19 cellular contexts compared by ENCODE assay signal in genomic region chr6:87920245-87920644, GRCh38.
A peak's percentile ranks its signal among the peaks of the same experiment; 100 is the strongest.
DNase-seq lines count a peak whose midpoint lies in the region; ATAC-seq and TF ChIP-seq lines count a peak whose summit lies in the region.
"Had no signal": no experiment of that assay in that cellular context is flagged by ENCODE, and none has a peak within 500 bp of the region (broad histone marks: within the 10 kb centered on the region; RNA-seq: fewer than 3 reads in every experiment).

No MANE protein-coding gene starts in this region.

- WGBS in endodermal cell (ENCODE audit: insufficient coverage in 1 of 2, insufficient read length in 1 of 2), 2 experiments, result 95% methylated on average over 3 of the region's 3 CpGs; no CpG with 5 or more reads in 1 of the 2 experiments

- DNase-seq in Karpas-422 (peak; percentile 52), endodermal cell (no peak), left lung (no peak)
- no peak for DNase-seq in stimulated activated naive B cell treated with anti-CD40 and anti-IgM and Interleukin-4, amounts not matched to agents 10 μg/mL and 1 μg/mL and 100 μg/mL, for 72 hours
- no peak for DNase-seq in central memory CD4-positive, alpha-beta T cell
- DNase-seq: ACHN; Calu3; CD8-positive, alpha-beta T cell; DMS79 treated with DMSO at 0.1 percent for 48 hours; EL; GM23248; HCEC 1CT; KBM-7 had no signal

- H4K20me1 ChIP-seq in DOHH2 (ENCODE audit: control insufficient read depth, insufficient read depth, low read depth, low read length) (no peaks in the 10 kb centered on the region), Karpas-422 (ENCODE audit: insufficient read depth, low read depth, low read length) (no peaks in the 10 kb centered on the region), SU-DHL-6 (ENCODE audit: low read depth, low read length) (no peaks in the 10 kb centered on the region)

- no peak overlapping the region for H3K4me3 Mint-ChIP-seq in stimulated activated naive B cell treated with anti-CD40 and anti-IgM and Interleukin-4, amounts not matched to agents 10 μg/mL and 1 μg/mL and 100 μg/mL, for 72 hours
- H3K4me3 Mint-ChIP-seq in endodermal cell, result no peak overlapping the region
- H3K4me3 Mint-ChIP-seq: CD8-positive, alpha-beta T cell had no signal

- H3K4me1 Mint-ChIP-seq in stimulated activated naive B cell treated with anti-CD40 and anti-IgM and Interleukin-4, amounts not matched to agents 10 μg/mL and 1 μg/mL and 100 μg/mL, for 72 hours, result peaks cover 63 to 92% of the 10 kb centered on the region in 2 donors
- peaks cover 13% of the 10 kb centered on the region for H3K4me1 Mint-ChIP-seq in endodermal cell

- H3K27ac ChIP-seq in DOHH2 (ENCODE audit: low read depth, low read length) (peak overlapping the region; percentile 100), Karpas-422 (ENCODE audit: low read length) (peak overlapping the region; percentile 98), SU-DHL-6 (ENCODE audit: low read depth, low read length) (peak overlapping the region; percentile 99), endodermal cell (ENCODE audit: low read depth, low read length) (no peak overlapping the region), left lung (no peak overlapping the region)
- H3K27ac ChIP-seq: GM23248 had no signal

- no peaks in the 10 kb centered on the region for H3K9me3 ChIP-seq in DOHH2 (ENCODE audit: control insufficient read depth, insufficient read depth, low read length)
- no peaks in the 10 kb centered on the region for H3K9me3 ChIP-seq in Karpas-422 (ENCODE audit: low read length)
- H3K9me3 ChIP-seq in SU-DHL-6 (ENCODE audit: insufficient read depth, low read length), result peaks cover 4% of the 10 kb centered on the region; the same call in 1 of the 2 replicates
- H3K9me3 ChIP-seq in endodermal cell (ENCODE audit: control insufficient read depth, low read length), result peaks cover 12% of the 10 kb centered on the region
- H3K9me3 ChIP-seq in left lung, result no peaks in the 10 kb centered on the region

- ATAC-seq in stimulated activated naive B cell treated with anti-CD40 and anti-IgM and Interleukin-4, amounts not matched to agents 10 μg/mL and 1 μg/mL and 100 μg/mL, for 72 hours (replicated peaks), result no peak
- ATAC-seq in HG02678 (IDR thresholded peaks at IDR 0.05; ENCODE audit: unreplicated experiment) (no peak), left lung (no peak)
- ATAC-seq: CD8-positive, alpha-beta T cell; GM12878; HepG2 had no signal

- H3K9ac ChIP-seq in Karpas-422 (ENCODE audit: low read length) (peak overlapping the region; percentile 82), SU-DHL-6 (ENCODE audit: low read length) (peak overlapping the region; percentile 88), endodermal cell (ENCODE audit: extremely low read depth, low read length, poor library complexity, severe bottlenecking) (no peak overlapping the region)
- H3K9ac ChIP-seq: GM23248 had no signal

- no peaks in the 10 kb centered on the region for H3K27me3 Mint-ChIP-seq in stimulated activated naive B cell treated with anti-CD40 and anti-IgM and Interleukin-4, amounts not matched to agents 10 μg/mL and 1 μg/mL and 100 μg/mL, for 72 hours
- no peaks in the 10 kb centered on the region for H3K27me3 Mint-ChIP-seq in endodermal cell (ENCODE audit: insufficient read depth)
- H3K27me3 Mint-ChIP-seq: IgD-negative memory B cell had no signal

- peaks cover 82% of the 10 kb centered on the region for H3F3A ChIP-seq in DOHH2 (ENCODE audit: control insufficient read depth, insufficient read depth)
- H3F3A ChIP-seq in SU-DHL-6 (ENCODE audit: insufficient read depth), result peaks cover 81% of the 10 kb centered on the region

- H3K27me3 ChIP-seq in DOHH2 (ENCODE audit: control insufficient read depth, low read length) (no peaks in the 10 kb centered on the region), Karpas-422 (ENCODE audit: low read length) (no peaks in the 10 kb centered on the region), SU-DHL-6 (ENCODE audit: low read length) (no peaks in the 10 kb centered on the region), endodermal cell (ENCODE audit: control insufficient read depth, insufficient read depth, low read length, poor library complexity, severe bottlenecking) (no peaks in the 10 kb centered on the region), left lung (no peaks in the 10 kb centered on the region)

- H2AFZ ChIP-seq in Karpas-422 (ENCODE audit: low read length), result no peak overlapping the region
- H2AFZ ChIP-seq in SU-DHL-6 (ENCODE audit: low read depth, low read length, severe bottlenecking), result no peak overlapping the region
- H2AFZ ChIP-seq: GM23248 had no signal

- peaks cover 46% of the 10 kb centered on the region for H3K36me3 ChIP-seq in DOHH2 (ENCODE audit: control insufficient read depth, low read length)
- H3K36me3 ChIP-seq in Karpas-422 (ENCODE audit: insufficient read depth, low read length), result no peaks in the 10 kb centered on the region; the same call in 1 of the 2 replicates
- H3K36me3 ChIP-seq in SU-DHL-6 (ENCODE audit: low read length), result no peaks in the 10 kb centered on the region
- H3K36me3 ChIP-seq in endodermal cell (ENCODE audit: control insufficient read depth, insufficient read depth, low read length), result no peaks in the 10 kb centered on the region
- H3K36me3 ChIP-seq in left lung, result no peaks in the 10 kb centered on the region

- peaks cover 0 to 2% of the 10 kb centered on the region in 2 donors for H3K36me3 Mint-ChIP-seq in stimulated activated naive B cell treated with anti-CD40 and anti-IgM and Interleukin-4, amounts not matched to agents 10 μg/mL and 1 μg/mL and 100 μg/mL, for 72 hours
- H3K36me3 Mint-ChIP-seq in endodermal cell (ENCODE audit: low read depth), result no peaks in the 10 kb centered on the region
- H3K36me3 Mint-ChIP-seq: CD8-positive, alpha-beta T cell had no signal

- H3K79me2 ChIP-seq in DOHH2 (ENCODE audit: control insufficient read depth, low read length), result peaks cover 9% of the 10 kb centered on the region
- no peaks in the 10 kb centered on the region for H3K79me2 ChIP-seq in Karpas-422 (ENCODE audit: low read length)
- H3K79me2 ChIP-seq in SU-DHL-6 (ENCODE audit: insufficient read depth, low read length), result no peaks in the 10 kb centered on the region; the same call in 1 of the 2 replicates

- peak overlapping the region; percentile 60 for H3K27ac Mint-ChIP-seq in stimulated activated naive B cell treated with anti-CD40 and anti-IgM and Interleukin-4, amounts not matched to agents 10 μg/mL and 1 μg/mL and 100 μg/mL, for 72 hours
- no peak overlapping the region for H3K27ac Mint-ChIP-seq in endodermal cell
- H3K27ac Mint-ChIP-seq: CD8-positive, alpha-beta T cell had no signal

- TF ChIP-seq CTCF in DOHH2 (IDR thresholded peaks at IDR 0.05; ENCODE audit: low read depth, low read length, poor library complexity, severe bottlenecking) (no peak), SU-DHL-6 (IDR thresholded peaks at IDR 0.05; ENCODE audit: insufficient read depth, low read length, poor library complexity, severe bottlenecking) (no peak), endodermal cell (conservative IDR thresholded peaks at IDR 0.05) (no peak), left lung (IDR thresholded peaks at IDR 0.05) (no peak)

- no peaks in the 10 kb centered on the region for H3K9me2 ChIP-seq in DOHH2 (replicated peaks; ENCODE audit: control insufficient read depth, low read length)
- no peaks in the 10 kb centered on the region for H3K9me2 ChIP-seq in Karpas-422 (replicated peaks; ENCODE audit: insufficient read depth, low read length)
- no peaks in the 10 kb centered on the region for H3K9me2 ChIP-seq in SU-DHL-6 (replicated peaks; ENCODE audit: insufficient read depth, low read length)

- peak overlapping the region; percentile 87 for H3K4me2 ChIP-seq in DOHH2 (ENCODE audit: low read length)
- H3K4me2 ChIP-seq in Karpas-422 (ENCODE audit: low read depth, low read length, poor library complexity, severe bottlenecking), result peak overlapping the region; percentile 77
- peak overlapping the region; percentile 96 for H3K4me2 ChIP-seq in SU-DHL-6 (ENCODE audit: low read depth, low read length, poor library complexity, severe bottlenecking)

- H3K9me3 Mint-ChIP-seq in stimulated activated naive B cell treated with anti-CD40 and anti-IgM and Interleukin-4, amounts not matched to agents 10 μg/mL and 1 μg/mL and 100 μg/mL, for 72 hours, result peaks cover 0 to 3% of the 10 kb centered on the region in 2 donors
- peaks cover 11% of the 10 kb centered on the region for H3K9me3 Mint-ChIP-seq in endodermal cell
- H3K9me3 Mint-ChIP-seq: CD8-positive, alpha-beta T cell; IgD-negative memory B cell had no signal

- peaks cover 97% of the 10 kb centered on the region for H3K4me1 ChIP-seq in DOHH2 (ENCODE audit: control insufficient read depth, low read length)
- H3K4me1 ChIP-seq in Karpas-422 (ENCODE audit: low read length), result peaks cover 100% of the 10 kb centered on the region
- H3K4me1 ChIP-seq in endodermal cell (ENCODE audit: control insufficient read depth, insufficient read depth, low read length), result no peaks in the 10 kb centered on the region
- no peaks in the 10 kb centered on the region for H3K4me1 ChIP-seq in left lung

- H3K4me3 ChIP-seq in DOHH2 (ENCODE audit: low read length) (peak overlapping the region; percentile 73), Karpas-422 (ENCODE audit: low read length) (peak overlapping the region; percentile 66), SU-DHL-6 (ENCODE audit: insufficient read depth, low read length, poor library complexity, severe bottlenecking) (peak overlapping the region; percentile 57), endodermal cell (ENCODE audit: low read length) (no peak overlapping the region), left lung (no peak overlapping the region)
- H3K4me3 ChIP-seq: GM12878, GM23248 had no signal

- intact Hi-C loops in left lung (cut with DNase I), result no loop called here

Comparison
In these comparisons a context has a peak if more than half of its experiments do, and no peak if none do; other contexts are left out.
1. H3K27ac ChIP-seq: peak in DOHH2 (single experiment), Karpas-422 (single experiment) and SU-DHL-6 (single experiment); none in endodermal cell (single experiment) and left lung (0 of 2).
2. H3K4me3 ChIP-seq: peak in DOHH2 (single experiment), Karpas-422 (single experiment) and SU-DHL-6 (single experiment); none in endodermal cell (single experiment) and left lung (0 of 2).
3. Peak in every context shown above with its lines, with median percentiles within 50 percentile points of each other: H3K4me2 ChIP-seq.